In the genomic region with DNA sequence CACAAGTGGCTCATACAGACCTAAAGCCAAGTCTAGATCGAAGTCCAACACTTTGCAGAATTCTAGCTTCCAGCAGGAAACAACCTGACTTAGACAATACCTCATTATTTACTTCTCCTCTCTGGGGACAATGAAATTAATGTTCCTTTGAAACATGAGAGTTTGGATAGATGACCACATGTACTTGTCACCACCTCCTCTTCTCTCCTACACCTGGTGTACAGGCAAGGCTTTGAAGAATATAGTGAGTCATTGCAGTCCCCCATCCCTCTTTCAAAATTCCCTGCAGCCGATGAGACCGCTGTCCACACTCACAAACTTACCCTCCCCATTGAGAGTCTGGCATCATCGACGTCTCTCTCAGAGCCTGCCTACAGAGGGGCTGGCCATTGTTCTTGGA, we compare ENCODE assay signal across 15 cellular contexts.
DNase-seq lines count a peak whose midpoint lies in the region; ATAC-seq, FAIRE-seq and TF ChIP-seq lines count a peak whose summit lies in the region.
"Had no signal": no experiment of that assay in that cellular context is flagged by ENCODE, and none has a peak within 500 bp of the region (broad histone marks: within the 10 kb centered on the region; RNA-seq: fewer than 3 reads in every experiment).

No MANE protein-coding gene starts in this region.

- no peak overlapping the region for H3K27ac ChIP-seq in H1 (ENCODE audit: low read depth, low read length)
- H3K27ac ChIP-seq: hepatocyte, prostate gland had no signal

- H3K23ac ChIP-seq in H1 (ENCODE audit: insufficient read length): no peak overlapping the region

- H3K4ac ChIP-seq in H1 (replicated peaks; ENCODE audit: insufficient read length, low read depth, low read length): no peak overlapping the region

- no peak overlapping the region for H4K5ac ChIP-seq in H1 (ENCODE audit: insufficient read length, low read depth, low read length)

- no peak overlapping the region for H2AFZ ChIP-seq in H1 (ENCODE audit: low read length)
- H2AFZ ChIP-seq: hepatocyte had no signal

- H3K18ac ChIP-seq in H1 (ENCODE audit: extremely low read depth, low read length): 0 out of 2 replicates have a peak overlapping the region, but pooled peaks have one; percentile 28

- H3K4me1 ChIP-seq in H1 (replicated peaks in 1 of 4; ENCODE audit: control insufficient read depth in 3 of 4, insufficient read depth in 4 of 4, low read length in 3 of 4): peaks cover 13 to 34% (median 19%) of the 10 kb centered on the region in 4 experiments

- no peak overlapping the region for H2BK5ac ChIP-seq in H1 (ENCODE audit: low read depth, low read length)

- no peak overlapping the region for H4K8ac ChIP-seq in H1 (ENCODE audit: extremely low read depth, insufficient read depth, low read length)

- H3K4me3 ChIP-seq in H1 (ENCODE audit: extremely low read depth in 1 of 4, insufficient read depth in 2 of 4, low read depth in 3 of 4, low read length in 4 of 4): no peak overlapping the region
- H3K4me3 ChIP-seq: hepatocyte, prostate gland had no signal

- no peak overlapping the region for H2BK20ac ChIP-seq in H1 (ENCODE audit: low read length)

- TF ChIP-seq CTCF in H1 (IDR thresholded peaks at IDR 0.05; ENCODE audit: control extremely low read depth in 1 of 3, insufficient read depth in 1 of 3, low read depth in 1 of 3, low read length in 3 of 3): no peak

- no peak overlapping the region for H2BK12ac ChIP-seq in H1 (ENCODE audit: low read depth, low read length)

- no peak overlapping the region for H2BK15ac ChIP-seq in H1 (ENCODE audit: low read length)

- POLR2A ChIA-PET in H1 (lab: Charles Lee; ENCODE audit: partially characterized antibody): no interaction called here

- H3K9ac ChIP-seq in H1 (replicated peaks in 1 of 4; ENCODE audit: extremely low read depth in 1 of 4, low read depth in 3 of 4, low read length in 3 of 4): no peak overlapping the region

- ATAC-seq in HG02798 (IDR thresholded peaks at IDR 0.05; ENCODE audit: poor library complexity, unreplicated experiment) (no peak), HG03196 (IDR thresholded peaks at IDR 0.05; ENCODE audit: unreplicated experiment) (no peak), GM19397 (IDR thresholded peaks at IDR 0.05; ENCODE audit: unreplicated experiment) (no peak)
- ATAC-seq: left lobe of liver had no signal

- H2AK5ac ChIP-seq in H1 (ENCODE audit: low read depth, low read length): no peak overlapping the region

- H3K14ac ChIP-seq in H1 (ENCODE audit: insufficient read length): no peak overlapping the region

- CTCF ChIA-PET in H1 (lab: Charles Lee; ENCODE audit: partially characterized antibody): interaction anchor here (0.6 to 3.8 kb wide), 2 partner anchors 23 to 69 kb away, joined by 3 to 15 read pairs; no protein-coding TSS in a partner anchor

- no peaks in the 10 kb centered on the region for H4K20me1 ChIP-seq in H1 (replicated peaks in 1 of 2; ENCODE audit: control insufficient read depth in 1 of 2, insufficient read depth in 2 of 2, low read length in 2 of 2)

- TF ChIP-seq RAD21 in H1 (IDR thresholded peaks at IDR 0.05 in 1 of 2, conservative IDR thresholded peaks at IDR 0.05 in 1 of 2; ENCODE audit: low read depth in 2 of 2, low read length in 2 of 2): no peak

- H4K91ac ChIP-seq in H1 (replicated peaks; ENCODE audit: insufficient read length, low read length): no peak overlapping the region

- H2BK120ac ChIP-seq in H1 (replicated peaks; ENCODE audit: low read depth, low read length): no peak overlapping the region

- H3K23me2 ChIP-seq in H1 (ENCODE audit: low read depth, low read length): no peaks in the 10 kb centered on the region

- no peak overlapping the region for H3K56ac ChIP-seq in H1 (replicated peaks; ENCODE audit: insufficient read length, low read depth, low read length)

- WGBS in H1 (ENCODE audit: extremely low coverage in 1 of 2, insufficient coverage in 1 of 2, insufficient read length in 1 of 2, insufficient replicate concordance in 2 of 2, low coverage in 1 of 2, low lambda C conversion rate in 2 of 2, missing lambda C conversion rate in 1 of 2), 2 experiments: 80% methylated on average over 5 of the region's 5 CpGs; no CpG with 5 or more reads in 1 of the 2 experiments

- TF ChIP-seq EP300 in H1 (IDR thresholded peaks at IDR 0.05; ENCODE audit: borderline replicate concordance in 1 of 2, low read depth in 2 of 2, low read length in 2 of 2): no peak

- no peaks in the 10 kb centered on the region for H3K79me1 ChIP-seq in H1 (ENCODE audit: low read depth, low read length)

- H3K79me2 ChIP-seq in H1 (ENCODE audit: control insufficient read depth in 1 of 2, insufficient read depth in 2 of 2, low read length in 2 of 2): no peaks in the 10 kb centered on the region
- H3K79me2 ChIP-seq: hepatocyte had no signal

- peaks cover 0 to 2% (median 0%) of the 10 kb centered on the region in 4 experiments; a peak in 4 of 7 replicates for H3K27me3 ChIP-seq in H1 (replicated peaks in 1 of 4; ENCODE audit: control insufficient read depth in 3 of 4, extremely low read depth in 1 of 4, insufficient read depth in 3 of 4, low read length in 3 of 4)
- H3K27me3 ChIP-seq: hepatocyte had no signal

- DNase-seq in DMS53 (lab: John Stamatoyannopoulos, UW): peak; percentile 98
- DNase-seq in NCI-H1092 treated with DMSO at 0.1 percent for 48 hours (lab: John Stamatoyannopoulos, UW): peak; percentile 54
- peak; percentile 94 for DNase-seq in NCI-H69 (lab: John Stamatoyannopoulos, UW)
- DNase-seq in H1 (ENCODE audit: low read depth in 1 of 2, low spot score in 2 of 2): no peak
- no peak for DNase-seq in GM19240 (ENCODE audit: insufficient read length, low spot score)
- DNase-seq: anterior cingulate cortex; dermis blood vessel endothelial cell; H7; stimulated activated CD4-positive, alpha-beta T cell treated with anti-CD3 and anti-CD28 coated beads, Interleukin-15, amount 100 ng/mL, for 24 hours had no signal

- no peak for FAIRE-seq in H1 (lab: Jason Lieb, UNC)

- no peak overlapping the region for H3K4me2 ChIP-seq in H1 (ENCODE audit: insufficient read depth in 1 of 2, low read depth in 2 of 2, low read length in 2 of 2)
- H3K4me2 ChIP-seq: hepatocyte had no signal

- no peak for TF ChIP-seq POLR2A in H1 (IDR thresholded peaks at IDR 0.05; ENCODE audit: control extremely low read depth in 1 of 2, low read depth in 2 of 2, low read length in 2 of 2)

- no peaks in the 10 kb centered on the region for H3K36me3 ChIP-seq in H1 (ENCODE audit: control insufficient read depth in 2 of 4, insufficient read depth in 4 of 4, low read length in 3 of 4)
- H3K36me3 ChIP-seq: prostate gland had no signal

- H3K9me3 ChIP-seq in H1 (ENCODE audit: insufficient read depth in 2 of 2, low read depth in 1 of 2, low read length in 1 of 2): no peaks in the 10 kb centered on the region; a peak in 1 of 4 replicates
- H3K9me3 ChIP-seq: prostate gland had no signal

TF ChIP-seq in H1, 55 proteins besides CTCF, POLR2A, EP300 and RAD21:
- TF ChIP-seq TAF7 (optimal IDR thresholded peaks at IDR 0.05; ENCODE audit: borderline replicate concordance, low read depth, low read length): no peak
- TF ChIP-seq TCF12 (IDR thresholded peaks at IDR 0.05; ENCODE audit: low read depth, low read length): no peak
- TF ChIP-seq ZNF274 (IDR thresholded peaks at IDR 0.05; ENCODE audit: borderline replicate concordance, extremely low read depth, low read length): no peak
- TF ChIP-seq FOSL1 (IDR thresholded peaks at IDR 0.05; ENCODE audit: insufficient read depth, low read depth, low read length): no peak
- TF ChIP-seq GTF2F1 (IDR thresholded peaks at IDR 0.05; ENCODE audit: borderline replicate concordance, low read depth, low read length): no peak
- no peak for TF ChIP-seq SRF (IDR thresholded peaks at IDR 0.05; ENCODE audit: low read depth, low read length)
- TF ChIP-seq GABPA (IDR thresholded peaks at IDR 0.05; ENCODE audit: borderline replicate concordance, insufficient read depth, low read length): no peak
- TF ChIP-seq MAX (IDR thresholded peaks at IDR 0.05): no peak
- no peak for TF ChIP-seq RFX5 (IDR thresholded peaks at IDR 0.05; ENCODE audit: borderline replicate concordance, low read depth, low read length)

Comparison
In these comparisons a context has a peak if more than half of its experiments do, and no peak if none do; other contexts are left out.
1. DNase-seq: peak in DMS53 (single experiment), NCI-H1092 treated with DMSO at 0.1 percent for 48 hours (single experiment) and NCI-H69 (single experiment); none in H1 (0 of 2) and GM19240 (single experiment).